15 cellular contexts compared by ENCODE assay signal in genomic region chr19:33379151-33379829, GRCh38. TPM values are rescaled to one million over a fixed set of nuclear protein-coding genes. Genes with fewer than 3 reads are reported as not detected.
DNase-seq lines count a peak whose midpoint lies in the region; ATAC-seq and TF ChIP-seq lines count a peak whose summit lies in the region.
"Had no signal": no experiment of that assay in that cellular context is flagged by ENCODE, and none has a peak within 500 bp of the region (broad histone marks: within the 10 kb centered on the region; RNA-seq: fewer than 3 reads in every experiment).

No MANE protein-coding gene starts in this region.

- no peak overlapping the region for H3K27ac ChIP-seq in Panc1 (ENCODE audit: low read length)
- H3K27ac ChIP-seq in endodermal cell (ENCODE audit: low read depth, low read length) = no peak overlapping the region
- H3K27ac ChIP-seq in foreskin keratinocyte = no peak overlapping the region
- H3K27ac ChIP-seq: BLaER1, KMS-11 had no signal

- H3K9ac ChIP-seq in endodermal cell (ENCODE audit: extremely low read depth, low read length, poor library complexity, severe bottlenecking) = no peak overlapping the region
- H3K9ac ChIP-seq: BLaER1, KMS-11 had no signal

- H3K36me3 ChIP-seq in Panc1 (ENCODE audit: control insufficient read depth, insufficient read depth, low read length) = peaks cover 5% of the 10 kb centered on the region; the same call in 1 of the 2 replicates
- H3K36me3 ChIP-seq in endodermal cell (ENCODE audit: control insufficient read depth, insufficient read depth, low read length) = peaks cover 42% of the 10 kb centered on the region

- H3K4me1 ChIP-seq in Panc1 (ENCODE audit: control insufficient read depth, insufficient read depth, low read length) (peaks cover 37% of the 10 kb centered on the region), endodermal cell (ENCODE audit: control insufficient read depth, insufficient read depth, low read length) (peaks cover 9% of the 10 kb centered on the region), foreskin keratinocyte (peaks cover 24% of the 10 kb centered on the region)

- H3K4me3 ChIP-seq in Panc1 (ENCODE audit: low read depth in 2 of 2, low read length in 2 of 2) (no peak overlapping the region), endodermal cell (ENCODE audit: low read length) (no peak overlapping the region)
- H3K4me3 ChIP-seq: BLaER1 had no signal

- no peaks in the 10 kb centered on the region for H3K27me3 ChIP-seq in Panc1 (ENCODE audit: control insufficient read depth, insufficient read depth, low read length)
- no peaks in the 10 kb centered on the region for H3K27me3 ChIP-seq in endodermal cell (ENCODE audit: control insufficient read depth, insufficient read depth, low read length, poor library complexity, severe bottlenecking)
- H3K27me3 ChIP-seq in foreskin keratinocyte = no peaks in the 10 kb centered on the region
- H3K27me3 ChIP-seq: BLaER1 had no signal

- no peak for ATAC-seq in natural killer cell treated with Interleukin-12 subunit alpha and Interleukin-12 subunit beta and Interleukin-15 and Interleukin-18, amount 100 ng/mL, for 72 hours
- ATAC-seq in natural killer cell = no peak
- no peak for ATAC-seq in Panc1
- no peak for ATAC-seq in stimulated activated effector memory CD8-positive, alpha-beta T cell treated with anti-CD3 and anti-CD28 coated beads, Interleukin-12 subunit alpha, Interleukin-12 subunit beta, amount 100 ng/mL, for 72 hours
- ATAC-seq in foreskin keratinocyte = no peak

- POLR2A ChIA-PET in Panc1 (lab: Charles Lee) = no interaction called here

- H3K36me3 Mint-ChIP-seq in natural killer cell treated with Interleukin-12 subunit alpha and Interleukin-12 subunit beta and Interleukin-15 and Interleukin-18, amount 100 ng/mL, for 72 hours = peaks cover 25% of the 10 kb centered on the region
- H3K36me3 Mint-ChIP-seq in natural killer cell = no peaks in the 10 kb centered on the region
- H3K36me3 Mint-ChIP-seq in endodermal cell (ENCODE audit: low read depth) = peaks cover 23% of the 10 kb centered on the region
- H3K36me3 Mint-ChIP-seq in stimulated activated effector memory CD8-positive, alpha-beta T cell treated with anti-CD3 and anti-CD28 coated beads, Interleukin-12 subunit alpha, Interleukin-12 subunit beta, amount 100 ng/mL, for 72 hours = peaks cover 73% of the 10 kb centered on the region

- peak; percentile 53 for DNase-seq in natural killer cell treated with Interleukin-12 subunit alpha and Interleukin-12 subunit beta and Interleukin-15 and Interleukin-18, amount 100 ng/mL, for 72 hours (ENCODE audit: low spot score)
- DNase-seq in natural killer cell (no peak), Panc1 (ENCODE audit: low read depth, low spot score) (no peak), endodermal cell (peak; percentile 38), NCI-H2029 (lab: John Stamatoyannopoulos, UW) (no peak), foreskin keratinocyte (no peak)
- no peak for DNase-seq in stimulated activated effector memory CD8-positive, alpha-beta T cell treated with anti-CD3 and anti-CD28 coated beads, Interleukin-12 subunit alpha, Interleukin-12 subunit beta, amount 100 ng/mL, for 72 hours (ENCODE audit: low spot score in 2 of 2)
- DNase-seq in activated CD4-positive, alpha-beta T cell treated with anti-CD3 and anti-CD28 coated beads for 48 hours = no peak
- DNase-seq: DMS153, EL, MM.1S, NCI-H187 treated with DMSO at 0.1 percent for 48 hours, NCI-H2171 had no signal

- H3K27me3 Mint-ChIP-seq in natural killer cell treated with Interleukin-12 subunit alpha and Interleukin-12 subunit beta and Interleukin-15 and Interleukin-18, amount 100 ng/mL, for 72 hours = no peaks in the 10 kb centered on the region
- no peaks in the 10 kb centered on the region for H3K27me3 Mint-ChIP-seq in natural killer cell (ENCODE audit: low read depth in 2 of 2)
- peaks cover 4% of the 10 kb centered on the region for H3K27me3 Mint-ChIP-seq in endodermal cell (ENCODE audit: insufficient read depth)

- intact Hi-C loops in natural killer cell (cut with micrococcal nuclease) (no loop called here), Panc1 (cut with micrococcal nuclease; ENCODE audit: unreplicated experiment) (no loop called here)

- peaks cover 47 to 52% of the 10 kb centered on the region in 2 donors for H3K4me1 Mint-ChIP-seq in natural killer cell treated with Interleukin-12 subunit alpha and Interleukin-12 subunit beta and Interleukin-15 and Interleukin-18, amount 100 ng/mL, for 72 hours (ENCODE audit: low read depth in 2 of 2)
- peaks cover 68 to 75% of the 10 kb centered on the region in 2 donors for H3K4me1 Mint-ChIP-seq in natural killer cell
- peaks cover 48% of the 10 kb centered on the region for H3K4me1 Mint-ChIP-seq in endodermal cell
- peaks cover 61% of the 10 kb centered on the region for H3K4me1 Mint-ChIP-seq in stimulated activated effector memory CD8-positive, alpha-beta T cell treated with anti-CD3 and anti-CD28 coated beads, Interleukin-12 subunit alpha, Interleukin-12 subunit beta, amount 100 ng/mL, for 72 hours

- H3K4me3 Mint-ChIP-seq in natural killer cell treated with Interleukin-12 subunit alpha and Interleukin-12 subunit beta and Interleukin-15 and Interleukin-18, amount 100 ng/mL, for 72 hours = no peak overlapping the region
- H3K4me3 Mint-ChIP-seq in natural killer cell = no peak overlapping the region
- H3K4me3 Mint-ChIP-seq in endodermal cell = no peak overlapping the region
- H3K4me3 Mint-ChIP-seq in stimulated activated effector memory CD8-positive, alpha-beta T cell treated with anti-CD3 and anti-CD28 coated beads, Interleukin-12 subunit alpha, Interleukin-12 subunit beta, amount 100 ng/mL, for 72 hours = no peak overlapping the region

- H3K9me3 ChIP-seq in Panc1 (ENCODE audit: control insufficient read depth, insufficient read depth, low read depth, low read length) (no peaks in the 10 kb centered on the region), endodermal cell (ENCODE audit: control insufficient read depth, low read length) (no peaks in the 10 kb centered on the region)
- H3K9me3 ChIP-seq: BLaER1 had no signal

- BruUV-seq in Panc1 (replicated peaks; lab: Mats Ljungman, UMichigan) = TSS peak; percentile 0

- H3K27ac Mint-ChIP-seq in natural killer cell treated with Interleukin-12 subunit alpha and Interleukin-12 subunit beta and Interleukin-15 and Interleukin-18, amount 100 ng/mL, for 72 hours = no peak overlapping the region
- H3K27ac Mint-ChIP-seq in natural killer cell = peak overlapping the region in 1 of 2 donors; percentile 40
- no peak overlapping the region for H3K27ac Mint-ChIP-seq in endodermal cell
- H3K27ac Mint-ChIP-seq in stimulated activated effector memory CD8-positive, alpha-beta T cell treated with anti-CD3 and anti-CD28 coated beads, Interleukin-12 subunit alpha, Interleukin-12 subunit beta, amount 100 ng/mL, for 72 hours = peak overlapping the region; percentile 50

- TF ChIP-seq CTCF in natural killer cell (IDR thresholded peaks at IDR 0.05) (no peak), Panc1 (IDR thresholded peaks at IDR 0.05) (no peak; the same call in 1 of the 2 replicates), endodermal cell (conservative IDR thresholded peaks at IDR 0.05) (no peak), foreskin keratinocyte (conservative IDR thresholded peaks at IDR 0.05) (no peak)

- CTCF ChIA-PET in Panc1 (lab: Charles Lee) = interaction anchor here (0.5 kb wide), 1 partner anchor 75 kb away, joined by 3 read pairs; no protein-coding TSS in a partner anchor

- H3K9me3 Mint-ChIP-seq in natural killer cell treated with Interleukin-12 subunit alpha and Interleukin-12 subunit beta and Interleukin-15 and Interleukin-18, amount 100 ng/mL, for 72 hours = no peaks in the 10 kb centered on the region
- no peaks in the 10 kb centered on the region for H3K9me3 Mint-ChIP-seq in natural killer cell
- no peaks in the 10 kb centered on the region for H3K9me3 Mint-ChIP-seq in endodermal cell
- no peaks in the 10 kb centered on the region for H3K9me3 Mint-ChIP-seq in stimulated activated effector memory CD8-positive, alpha-beta T cell treated with anti-CD3 and anti-CD28 coated beads, Interleukin-12 subunit alpha, Interleukin-12 subunit beta, amount 100 ng/mL, for 72 hours

- in situ Hi-C loops in Panc1 (cut with HindIII; ENCODE audit: low pct_unique_long_range_greater_than_20kb, low sequenced_read_pairs) = no loop called here

- WGBS in endodermal cell (ENCODE audit: insufficient coverage in 1 of 2, insufficient read length in 1 of 2), 2 experiments = 94 to 95% methylated on average over 16 of the region's 16 CpGs

RNA-seq across cellular contexts. Expression of gene CEBPG, which starts 5.8 kb away (rescaled TPM):
- 10 to 100 TPM; 26.3 to 29.2 TPM for total RNA-seq in natural killer cell treated with Interleukin-12 subunit alpha and Interleukin-12 subunit beta and Interleukin-15 and Interleukin-18, amount 100 ng/mL, for 72 hours
- 10 to 100 TPM; 22.3 to 28.1 (median 23.9) TPM for total RNA-seq in natural killer cell
- 41.5 TPM for total RNA-seq in Panc1 (2021; ENCODE audit: unreplicated experiment)
- polyA plus RNA-seq in Panc1 (2012; ENCODE audit: insufficient read length) = 29.2 TPM
- 10 to 100 TPM; 31.9 to 33.8 TPM for total RNA-seq in endodermal cell
- 31.9 TPM for polyA plus RNA-seq in endodermal cell (2013, experiment 1 of 2)
- 27.5 TPM for polyA plus RNA-seq in endodermal cell (2013, experiment 2 of 2)
- total RNA-seq in foreskin keratinocyte = 32.2 and 35.3 TPM in 2 replicates
- 19.1 and 19.3 TPM in 2 replicates for polyA plus RNA-seq in foreskin keratinocyte

Comparison
In these comparisons a context has a peak if more than half of its experiments do, and no peak if none do; other contexts are left out.
1. DNase-seq: peak in natural killer cell treated with Interleukin-12 subunit alpha and Interleukin-12 subunit beta and Interleukin-15 and Interleukin-18, amount 100 ng/mL, for 72 hours (single experiment) and endodermal cell (single experiment); none in natural killer cell (single experiment), Panc1 (single experiment), stimulated activated effector memory CD8-positive, alpha-beta T cell treated with anti-CD3 and anti-CD28 coated beads, Interleukin-12 subunit alpha, Interleukin-12 subunit beta, amount 100 ng/mL, for 72 hours (0 of 2), NCI-H2029 (single experiment), activated CD4-positive, alpha-beta T cell treated with anti-CD3 and anti-CD28 coated beads for 48 hours (single experiment) and foreskin keratinocyte (0 of 2).